ENCODE assay signal across 1 cellular context in the genomic region with DNA sequence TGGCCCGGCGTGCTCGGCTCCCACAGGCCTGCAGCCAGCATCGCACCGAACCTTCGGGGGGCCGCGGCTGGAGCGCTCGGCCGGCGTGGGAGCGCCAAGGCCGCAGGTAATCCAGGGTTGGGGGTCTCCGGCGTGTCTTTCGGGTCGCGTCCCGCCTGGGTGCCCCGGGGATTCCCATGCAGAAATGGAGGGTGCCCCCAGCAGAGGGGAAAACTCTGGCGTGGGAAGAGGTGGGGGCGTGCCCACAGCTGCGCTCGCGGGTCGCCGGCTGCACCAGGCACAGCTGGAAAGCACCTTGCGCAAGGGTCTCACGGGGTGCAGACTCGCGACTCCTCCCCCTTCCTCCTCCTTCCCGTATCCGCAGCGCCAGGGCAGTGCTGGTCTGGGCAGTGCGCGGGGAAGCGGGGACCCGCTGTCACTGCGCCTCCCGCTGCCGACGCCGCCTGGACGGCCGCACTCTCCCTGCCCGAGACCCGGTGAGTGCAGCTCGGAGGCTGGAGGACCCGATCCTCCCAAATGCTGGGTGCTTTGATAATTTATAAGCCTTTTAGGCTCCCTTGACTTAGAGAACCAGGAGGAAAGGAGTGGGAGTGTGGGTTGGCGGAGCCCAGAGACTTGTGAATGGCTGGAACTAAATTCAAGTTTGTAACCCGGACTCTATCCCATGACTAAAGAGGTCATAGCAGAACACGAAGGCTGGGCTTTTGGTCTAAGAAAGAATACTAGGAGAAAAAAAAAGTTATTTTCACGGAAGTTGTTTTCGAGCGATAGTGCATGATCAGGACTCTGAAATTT.
A peak's percentile ranks its signal among the peaks of the same experiment; 100 is the strongest.
TF ChIP-seq lines count a peak whose summit lies in the region.

No MANE protein-coding gene starts in this region.

TF ChIP-seq in H1, 55 proteins besides CTCF, POLR2A, EP300 and RAD21 (continued from another document):
- TF ChIP-seq TBP (IDR thresholded peaks at IDR 0.05; ENCODE audit: low read depth, low read length) (peak; percentile 28; the same call in 1 of the 2 replicates), BRCA1 (IDR thresholded peaks at IDR 0.05; ENCODE audit: low read depth, low read length) (no peak), POLR2AphosphoS5 (IDR thresholded peaks at IDR 0.05; ENCODE audit: low read depth, low read length) (no peak; the same call in 1 of the 2 replicates), MAX (IDR thresholded peaks at IDR 0.05) (peak; percentile 34; the same call in 1 of the 2 replicates), CEBPB (IDR thresholded peaks at IDR 0.05; ENCODE audit: low read depth, low read length) (peak; percentile 94), GTF2F1 (IDR thresholded peaks at IDR 0.05; ENCODE audit: borderline replicate concordance, low read depth, low read length) (no peak), EZH2 (IDR thresholded peaks at IDR 0.05; ENCODE audit: low read depth, low read length, severe bottlenecking) (peak; percentile 31), KDM4A (IDR thresholded peaks at IDR 0.05; ENCODE audit: low read depth, low read length, severe bottlenecking) (peak; percentile 96), BCL11A (IDR thresholded peaks at IDR 0.05; ENCODE audit: low read depth in 2 of 2, low read length in 2 of 2) (no peak), RBBP5 (IDR thresholded peaks at IDR 0.05; ENCODE audit: borderline replicate concordance, low read depth, low read length) (peak; percentile 76), SIN3A (conservative IDR thresholded peaks at IDR 0.05 in 1 of 2, IDR thresholded peaks at IDR 0.05 in 1 of 2; ENCODE audit: low read depth in 1 of 2, low read length in 2 of 2) (0 out of 4 replicates have a peak, but pooled peaks of 1 of the 2 experiments have one; percentile 54), ASH2L (IDR thresholded peaks at IDR 0.05; ENCODE audit: low read length) (peak; percentile 79), HDAC2 (IDR thresholded peaks at IDR 0.05; ENCODE audit: borderline replicate concordance in 1 of 2, low read depth in 2 of 2, low read length in 2 of 2) (peak in 1 of 2 experiments; percentile 69; a peak in 2 of 4 replicates), YY1 (IDR thresholded peaks at IDR 0.05; ENCODE audit: low read depth, low read length) (0 out of 2 replicates have a peak, but pooled peaks have one; percentile 2), NRF1 (IDR thresholded peaks at IDR 0.05; ENCODE audit: low read depth, low read length) (no peak), SIX5 (IDR thresholded peaks at IDR 0.05; ENCODE audit: low read depth, low read length) (no peak), CBX5 (IDR thresholded peaks at IDR 0.05; ENCODE audit: low read depth, low read length) (no peak), SP2 (IDR thresholded peaks at IDR 0.05; ENCODE audit: low read length) (no peak)
- TF ChIP-seq, protein P1, sequence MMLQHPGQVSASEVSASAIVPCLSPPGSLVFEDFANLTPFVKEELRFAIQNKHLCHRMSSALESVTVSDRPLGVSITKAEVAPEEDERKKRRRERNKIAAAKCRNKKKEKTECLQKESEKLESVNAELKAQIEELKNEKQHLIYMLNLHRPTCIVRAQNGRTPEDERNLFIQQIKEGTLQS (IDR thresholded peaks at IDR 0.05; ENCODE audit: insufficient read depth, low read depth, low read length), result no peak
